23 cellular contexts compared by ENCODE assay signal in the genomic region with DNA sequence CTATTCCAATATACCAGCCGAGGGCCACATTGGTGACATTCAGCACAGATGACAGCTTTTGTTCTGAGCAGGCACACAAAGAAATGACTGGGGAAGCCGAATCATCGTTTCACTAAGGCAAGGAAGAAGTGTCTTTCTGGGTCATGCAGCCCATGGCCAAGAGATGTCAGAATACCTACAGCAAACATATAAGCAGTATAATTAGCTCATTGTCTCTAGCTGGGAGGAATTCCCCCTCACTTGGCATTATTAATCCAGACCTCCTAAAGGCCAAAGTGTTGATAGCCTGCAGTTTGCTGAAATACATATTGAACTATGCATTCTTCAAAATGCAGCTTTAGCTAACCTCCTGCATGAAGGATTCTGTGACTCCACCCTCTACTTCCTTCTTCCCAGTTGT.
DNase-seq lines count a peak whose midpoint lies in the region; ATAC-seq, FAIRE-seq and TF ChIP-seq lines count a peak whose summit lies in the region.
"Had no signal": no experiment of that assay in that cellular context is flagged by ENCODE, and none has a peak within 500 bp of the region (broad histone marks: within the 10 kb centered on the region; RNA-seq: fewer than 3 reads in every experiment).

No MANE protein-coding gene starts in this region.

- BruUV-seq in GM12878 (replicated peaks; lab: Mats Ljungman, UMichigan): no TSS peak

- H3K4me2 ChIP-seq in GM12878 (ENCODE audit: control insufficient read depth, insufficient read depth) (no peak overlapping the region), hepatocyte (no peak overlapping the region)
- H3K4me2 ChIP-seq: BLaER1, GM23338 had no signal

- WGBS in GM12878 (ENCODE audit: insufficient coverage, insufficient replicate concordance, low lambda C conversion rate, missing lambda C conversion rate): 12% methylated on average over 3 of the region's 3 CpGs
- 79% methylated on average over 3 of the region's 3 CpGs for WGBS in esophagus muscularis mucosa
- WGBS in hepatocyte (ENCODE audit: low lambda C conversion rate, missing lambda C conversion rate): 87% methylated on average over 3 of the region's 3 CpGs

- no peak for FAIRE-seq in GM12878 (lab: Jason Lieb, UNC)
- FAIRE-seq: G401.6, GM12892, HTR-8/SVneo had no signal

- H3K9me3 ChIP-seq in GM12878 (replicated peaks; ENCODE audit: control insufficient read depth, insufficient read depth, low read length) (no peaks in the 10 kb centered on the region), esophagus muscularis mucosa (no peaks in the 10 kb centered on the region), hepatocyte (ENCODE audit: low read depth) (no peaks in the 10 kb centered on the region)
- H3K9me3 ChIP-seq: BLaER1 had no signal

- ATAC-seq in GM12878: peak; percentile 52
- ATAC-seq in HG02884 (IDR thresholded peaks at IDR 0.05; ENCODE audit: unreplicated experiment): no peak
- ATAC-seq: GM23338, HCT116 had no signal

- intact Hi-C loops in GM12878 (cut with micrococcal nuclease; ENCODE audit: unreplicated experiment): no loop called here
- intact Hi-C loops in esophagus muscularis mucosa (cut with DNase I): no loop called here

- no peak overlapping the region for H3K27ac ChIP-seq in GM12878 (ENCODE audit: control insufficient read depth, insufficient read depth)
- H3K27ac ChIP-seq in esophagus muscularis mucosa (replicated peaks in 1 of 4): no peak overlapping the region
- no peak overlapping the region for H3K27ac ChIP-seq in hepatocyte
- H3K27ac ChIP-seq: BLaER1 had no signal

- no peak overlapping the region for H3K9ac ChIP-seq in GM12878 (ENCODE audit: control insufficient read depth, insufficient read depth, low read length)
- H3K9ac ChIP-seq: BLaER1 had no signal

- H3K9me2 ChIP-seq in hepatocyte (replicated peaks; ENCODE audit: insufficient read depth): no peaks in the 10 kb centered on the region

- in situ Hi-C loops in G401 (cut with HindIII; ENCODE audit: low sequenced_read_pairs): no loop called here
- in situ Hi-C loops in GM12878 (cut with MboI): no loop called here
- in situ Hi-C loops in GM13977 (cut with MboI; ENCODE audit: low pct_unique_long_range_greater_than_20kb, low sequenced_read_pairs, unreplicated experiment): no loop called here

- CTCF ChIA-PET in GM12878 (lab: Yijun Ruan, JAX): interaction anchor here (0.5 to 1.5 kb wide), 3 partner anchors 8 to 173 kb away, joined by 3 to 4 read pairs (median 3); no protein-coding TSS in a partner anchor

- DNase-seq in G401 (ENCODE audit: low spot score): peak; percentile 24
- no peak for DNase-seq in GM12878 (ENCODE audit: low read depth, low spot score)
- peak; percentile 78 for DNase-seq in esophagus muscularis mucosa (ENCODE audit: extremely low spot score)
- DNase-seq in stimulated activated CD4-positive, alpha-beta T cell treated with anti-CD3 and anti-CD28 coated beads, Interleukin-1b, Interleukin-23, amount 100 ng/mL, for 48 hours: no peak
- no peak for DNase-seq in hepatocyte (ENCODE audit: low spot score)
- no peak for DNase-seq in GM13977 (ENCODE audit: low spot score)
- DNase-seq: 8988T; Calu3; CD4-positive, alpha-beta memory T cell; DMS 273 treated with DMSO at 0.1 percent for 48 hours; DMS53; DND-41; EL; H7; HFFc6; IMR-90 had no signal

- H2AFZ ChIP-seq in GM12878 (ENCODE audit: control insufficient read depth, low read depth, low read length) (no peak overlapping the region), hepatocyte (no peak overlapping the region)
- H2AFZ ChIP-seq: GM23338 had no signal

- peak; percentile 29; the same call in 1 of the 2 replicates for TF ChIP-seq RAD21 in GM12878 (IDR thresholded peaks at IDR 0.05; ENCODE audit: insufficient read depth, low read depth, low read length)

- SMC1A ChIA-PET in GM12878 (lab: Charles Lee; ENCODE audit: uncharacterized antibody, unreplicated experiment): interaction anchor here (0.9 kb wide), 1 partner anchor 11 kb away, joined by 3 read pairs; no protein-coding TSS in a partner anchor

- TF ChIP-seq EP300 in GM12878 (IDR thresholded peaks at IDR 0.05; ENCODE audit: borderline replicate concordance in 1 of 2, control insufficient read depth in 1 of 2, low read depth in 2 of 2, low read length in 2 of 2) (no peak), esophagus muscularis mucosa (IDR thresholded peaks at IDR 0.05) (no peak)

- H3K4me1 ChIP-seq in GM12878 (ENCODE audit: control insufficient read depth, insufficient read depth, low read length) (no peaks in the 10 kb centered on the region), esophagus muscularis mucosa (no peaks in the 10 kb centered on the region), hepatocyte (ENCODE audit: insufficient read depth) (no peaks in the 10 kb centered on the region)
- H3K4me1 ChIP-seq: BLaER1 had no signal

- RAD21 ChIA-PET in GM12878 (lab: Charles Lee; ENCODE audit: unreplicated experiment): interaction anchor here (1.0 kb wide), 1 partner anchor 723 kb away, joined by 4 read pairs; no protein-coding TSS in a partner anchor

- H3K27me3 ChIP-seq in GM12878 (replicated peaks in 1 of 2; ENCODE audit: control insufficient read depth in 2 of 2, insufficient read depth in 2 of 2, low read length in 1 of 2) (no peaks in the 10 kb centered on the region), esophagus muscularis mucosa (no peaks in the 10 kb centered on the region), hepatocyte (no peaks in the 10 kb centered on the region)
- H3K27me3 ChIP-seq: BLaER1 had no signal

- TF ChIP-seq POLR2A in GM12878 (IDR thresholded peaks at IDR 0.05; ENCODE audit: low read depth, low read length) (no peak), esophagus muscularis mucosa (IDR thresholded peaks at IDR 0.05; ENCODE audit: low read depth) (no peak)

- no peaks in the 10 kb centered on the region for H4K20me1 ChIP-seq in GM12878 (ENCODE audit: control insufficient read depth, insufficient read depth)
- H4K20me1 ChIP-seq in hepatocyte (ENCODE audit: insufficient read depth, poor library complexity, severe bottlenecking): no peaks in the 10 kb centered on the region
- H4K20me1 ChIP-seq: BLaER1 had no signal

- peak in 2 of 3 experiments; percentile 5 to 34; a peak in 3 of 6 replicates for TF ChIP-seq CTCF in GM12878 (IDR thresholded peaks at IDR 0.05 in 2 of 3, conservative IDR thresholded peaks at IDR 0.05 in 1 of 3; ENCODE audit: control insufficient read depth in 2 of 3, extremely low read depth in 1 of 3, insufficient read depth in 1 of 3, low read depth in 3 of 3, low read length in 3 of 3)
- TF ChIP-seq CTCF in esophagus muscularis mucosa (IDR thresholded peaks at IDR 0.05): no peak
- no peak for TF ChIP-seq CTCF in hepatocyte (IDR thresholded peaks at IDR 0.05; ENCODE audit: poor library complexity)
- no peak for TF ChIP-seq CTCF in GM13977 (IDR thresholded peaks at IDR 0.05; ENCODE audit: extremely low read depth, insufficient read depth, missing control alignments)

- POLR2A ChIA-PET in GM12878 (lab: Charles Lee): no interaction called here

- H3K4me3 ChIP-seq in GM12878: no peak overlapping the region
- no peak overlapping the region for H3K4me3 ChIP-seq in esophagus muscularis mucosa
- no peak overlapping the region for H3K4me3 ChIP-seq in hepatocyte
- H3K4me3 ChIP-seq: BLaER1, GM23338 had no signal

- no peaks in the 10 kb centered on the region for H3K36me3 ChIP-seq in GM12878 (ENCODE audit: control insufficient read depth in 2 of 2, insufficient read depth in 2 of 2, low read length in 1 of 2)
- H3K36me3 ChIP-seq in esophagus muscularis mucosa: no peaks in the 10 kb centered on the region
- H3K36me3 ChIP-seq in hepatocyte (replicated peaks; ENCODE audit: insufficient read depth, low read depth): no peaks in the 10 kb centered on the region
- H3K36me3 ChIP-seq: BLaER1 had no signal

- H3K79me2 ChIP-seq in GM12878 (ENCODE audit: control insufficient read depth, insufficient read depth, low read length): no peaks in the 10 kb centered on the region
- H3K79me2 ChIP-seq in hepatocyte: no peaks in the 10 kb centered on the region

TF ChIP-seq in GM12878, 131 proteins besides CTCF, POLR2A, EP300 and RAD21 (continues in another document):
- TF ChIP-seq NR2F1 (conservative IDR thresholded peaks at IDR 0.05) (no peak), ZNF24 (IDR thresholded peaks at IDR 0.05) (no peak), DPF2 (IDR thresholded peaks at IDR 0.05) (no peak)
- TF ChIP-seq, protein P1, sequence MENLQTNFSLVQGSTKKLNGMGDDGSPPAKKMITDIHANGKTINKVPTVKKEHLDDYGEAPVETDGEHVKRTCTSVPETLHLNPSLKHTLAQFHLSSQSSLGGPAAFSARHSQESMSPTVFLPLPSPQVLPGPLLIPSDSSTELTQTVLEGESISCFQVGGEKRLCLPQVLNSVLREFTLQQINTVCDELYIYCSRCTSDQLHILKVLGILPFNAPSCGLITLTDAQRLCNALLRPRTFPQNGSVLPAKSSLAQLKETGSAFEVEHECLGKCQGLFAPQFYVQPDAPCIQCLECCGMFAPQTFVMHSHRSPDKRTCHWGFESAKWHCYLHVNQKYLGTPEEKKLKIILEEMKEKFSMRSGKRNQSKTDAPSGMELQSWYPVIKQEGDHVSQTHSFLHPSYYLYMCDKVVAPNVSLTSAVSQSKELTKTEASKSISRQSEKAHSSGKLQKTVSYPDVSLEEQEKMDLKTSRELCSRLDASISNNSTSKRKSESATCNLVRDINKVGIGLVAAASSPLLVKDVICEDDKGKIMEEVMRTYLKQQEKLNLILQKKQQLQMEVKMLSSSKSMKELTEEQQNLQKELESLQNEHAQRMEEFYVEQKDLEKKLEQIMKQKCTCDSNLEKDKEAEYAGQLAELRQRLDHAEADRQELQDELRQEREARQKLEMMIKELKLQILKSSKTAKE (IDR thresholded peaks at IDR 0.05; ENCODE audit: low read depth, poor library complexity, severe bottlenecking): no peak
- TF ChIP-seq, protein P2, sequence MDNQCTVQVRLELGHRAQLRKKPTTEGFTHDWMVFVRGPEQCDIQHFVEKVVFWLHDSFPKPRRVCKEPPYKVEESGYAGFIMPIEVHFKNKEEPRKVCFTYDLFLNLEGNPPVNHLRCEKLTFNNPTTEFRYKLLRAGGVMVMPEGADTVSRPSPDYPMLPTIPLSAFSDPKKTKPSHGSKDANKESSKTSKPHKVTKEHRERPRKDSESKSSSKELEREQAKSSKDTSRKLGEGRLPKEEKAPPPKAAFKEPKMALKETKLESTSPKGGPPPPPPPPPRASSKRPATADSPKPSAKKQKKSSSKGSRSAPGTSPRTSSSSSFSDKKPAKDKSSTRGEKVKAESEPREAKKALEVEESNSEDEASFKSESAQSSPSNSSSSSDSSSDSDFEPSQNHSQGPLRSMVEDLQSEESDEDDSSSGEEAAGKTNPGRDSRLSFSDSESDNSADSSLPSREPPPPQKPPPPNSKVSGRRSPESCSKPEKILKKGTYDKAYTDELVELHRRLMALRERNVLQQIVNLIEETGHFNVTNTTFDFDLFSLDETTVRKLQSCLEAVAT (IDR thresholded peaks at IDR 0.05): no peak

Comparison
In these comparisons a context has a peak if more than half of its experiments do, and no peak if none do; other contexts are left out.
1. DNase-seq: peak in G401 (single experiment) and esophagus muscularis mucosa (single experiment); none in GM12878 (single experiment), stimulated activated CD4-positive, alpha-beta T cell treated with anti-CD3 and anti-CD28 coated beads, Interleukin-1b, Interleukin-23, amount 100 ng/mL, for 48 hours (single experiment), hepatocyte (single experiment) and GM13977 (single experiment).
2. CTCF ChIP-seq: peak in GM12878 (2 of 3); none in esophagus muscularis mucosa (0 of 3), hepatocyte (single experiment) and GM13977 (single experiment).